1 cellular context compared by ENCODE assay signal in the genomic region with DNA sequence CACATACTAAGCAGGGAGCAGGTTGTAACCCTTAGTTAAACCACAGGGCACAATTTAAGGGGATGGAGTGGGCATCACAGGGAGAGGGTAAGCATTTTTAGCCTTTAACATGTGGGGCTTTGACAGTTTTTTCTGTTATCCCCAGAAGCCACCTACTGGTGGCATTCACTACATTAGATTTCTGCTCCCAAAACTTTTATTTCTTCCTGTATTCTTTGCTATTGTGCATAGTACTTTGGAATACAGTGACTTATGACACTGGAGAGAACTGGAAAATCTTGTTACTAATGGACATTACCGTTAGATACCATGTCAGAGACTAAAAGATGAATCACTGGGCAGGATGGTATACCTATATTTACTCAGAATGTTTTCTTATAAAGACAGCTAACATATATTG.
TF ChIP-seq lines count a peak whose summit lies in the region.

No MANE protein-coding gene starts in this region.

TF ChIP-seq in A549, 52 proteins besides CTCF, POLR2A, EP300 and RAD21 (continued from another document):
- TF ChIP-seq, protein P1, sequence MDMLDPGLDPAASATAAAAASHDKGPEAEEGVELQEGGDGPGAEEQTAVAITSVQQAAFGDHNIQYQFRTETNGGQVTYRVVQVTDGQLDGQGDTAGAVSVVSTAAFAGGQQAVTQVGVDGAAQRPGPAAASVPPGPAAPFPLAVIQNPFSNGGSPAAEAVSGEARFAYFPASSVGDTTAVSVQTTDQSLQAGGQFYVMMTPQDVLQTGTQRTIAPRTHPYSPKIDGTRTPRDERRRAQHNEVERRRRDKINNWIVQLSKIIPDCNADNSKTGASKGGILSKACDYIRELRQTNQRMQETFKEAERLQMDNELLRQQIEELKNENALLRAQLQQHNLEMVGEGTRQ (IDR thresholded peaks at IDR 0.05): no peak
- TF ChIP-seq MAZ (IDR thresholded peaks at IDR 0.05; ENCODE audit: borderline replicate concordance, low read depth, low read length): no peak
- TF ChIP-seq, protein P2, sequence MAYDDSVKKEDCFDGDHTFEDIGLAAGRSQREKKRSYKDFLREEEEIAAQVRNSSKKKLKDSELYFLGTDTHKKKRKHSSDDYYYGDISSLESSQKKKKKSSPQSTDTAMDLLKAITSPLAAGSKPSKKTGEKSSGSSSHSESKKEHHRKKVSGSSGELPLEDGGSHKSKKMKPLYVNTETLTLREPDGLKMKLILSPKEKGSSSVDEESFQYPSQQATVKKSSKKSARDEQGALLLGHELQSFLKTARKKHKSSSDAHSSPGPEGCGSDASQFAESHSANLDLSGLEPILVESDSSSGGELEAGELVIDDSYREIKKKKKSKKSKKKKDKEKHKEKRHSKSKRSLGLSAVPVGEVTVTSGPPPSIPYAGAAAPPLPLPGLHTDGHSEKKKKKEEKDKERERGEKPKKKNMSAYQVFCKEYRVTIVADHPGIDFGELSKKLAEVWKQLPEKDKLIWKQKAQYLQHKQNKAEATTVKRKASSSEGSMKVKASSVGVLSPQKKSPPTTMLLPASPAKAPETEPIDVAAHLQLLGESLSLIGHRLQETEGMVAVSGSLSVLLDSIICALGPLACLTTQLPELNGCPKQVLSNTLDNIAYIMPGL (CRISPR knock-in tag; IDR thresholded peaks at IDR 0.05; ENCODE audit: borderline replicate concordance): no peak
- no peak for TF ChIP-seq PHF8 (IDR thresholded peaks at IDR 0.05; ENCODE audit: borderline replicate concordance, low read depth)
- TF ChIP-seq HEYL (CRISPR knock-in tag; IDR thresholded peaks at IDR 0.05): no peak
- no peak for TF ChIP-seq JUNB (IDR thresholded peaks at IDR 0.05)
- TF ChIP-seq CEBPB (IDR thresholded peaks at IDR 0.05): no peak
- TF ChIP-seq POLR2AphosphoS2 (conservative IDR thresholded peaks at IDR 0.05; ENCODE audit: low read length): no peak
- TF ChIP-seq KDM1A (IDR thresholded peaks at IDR 0.05; ENCODE audit: low read depth): no peak
- TF ChIP-seq, protein P3, sequence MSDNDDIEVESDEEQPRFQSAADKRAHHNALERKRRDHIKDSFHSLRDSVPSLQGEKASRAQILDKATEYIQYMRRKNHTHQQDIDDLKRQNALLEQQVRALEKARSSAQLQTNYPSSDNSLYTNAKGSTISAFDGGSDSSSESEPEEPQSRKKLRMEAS (IDR thresholded peaks at IDR 0.05): no peak
- TF ChIP-seq, protein P4, sequence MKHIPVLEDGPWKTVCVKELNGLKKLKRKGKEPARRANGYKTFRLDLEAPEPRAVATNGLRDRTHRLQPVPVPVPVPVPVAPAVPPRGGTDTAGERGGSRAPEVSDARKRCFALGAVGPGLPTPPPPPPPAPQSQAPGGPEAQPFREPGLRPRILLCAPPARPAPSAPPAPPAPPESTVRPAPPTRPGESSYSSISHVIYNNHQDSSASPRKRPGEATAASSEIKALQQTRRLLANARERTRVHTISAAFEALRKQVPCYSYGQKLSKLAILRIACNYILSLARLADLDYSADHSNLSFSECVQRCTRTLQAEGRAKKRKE (CRISPR knock-in tag; IDR thresholded peaks at IDR 0.05; ENCODE audit: low read depth): no peak
- TF ChIP-seq, protein P5, sequence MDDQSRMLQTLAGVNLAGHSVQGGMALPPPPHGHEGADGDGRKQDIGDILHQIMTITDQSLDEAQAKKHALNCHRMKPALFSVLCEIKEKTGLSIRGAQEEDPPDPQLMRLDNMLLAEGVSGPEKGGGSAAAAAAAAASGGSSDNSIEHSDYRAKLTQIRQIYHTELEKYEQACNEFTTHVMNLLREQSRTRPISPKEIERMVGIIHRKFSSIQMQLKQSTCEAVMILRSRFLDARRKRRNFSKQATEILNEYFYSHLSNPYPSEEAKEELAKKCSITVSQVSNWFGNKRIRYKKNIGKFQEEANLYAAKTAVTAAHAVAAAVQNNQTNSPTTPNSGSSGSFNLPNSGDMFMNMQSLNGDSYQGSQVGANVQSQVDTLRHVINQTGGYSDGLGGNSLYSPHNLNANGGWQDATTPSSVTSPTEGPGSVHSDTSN (IDR thresholded peaks at IDR 0.05): no peak
- no peak for TF ChIP-seq TP53 (CRISPR knock-in tag; IDR thresholded peaks at IDR 0.05)
